ENCODE assay signal across 20 cellular contexts in genomic region chr10:5079306-5079830, GRCh38.
"Had no signal": no experiment of that assay in that cellular context is flagged by ENCODE, and none has a peak within 500 bp of the region (broad histone marks: within the 10 kb centered on the region; RNA-seq: fewer than 3 reads in every experiment).

No MANE protein-coding gene starts in this region.

- H3K27ac ChIP-seq: cardiac muscle cell, foreskin keratinocyte, left ventricle myocardium inferior, pancreas, sigmoid colon, spleen, thoracic aorta, upper lobe of left lung had no signal

- H3K9me3 Mint-ChIP-seq: effector memory CD8-positive, alpha-beta T cell; stimulated activated memory B cell treated with anti-CD40 and anti-IgM and Interleukin-4, amounts not matched to agents 10 μg/mL and 1 μg/mL and 100 μg/mL, for 72 hours; T-helper 2 cell treated with Interferon-gamma antibody and Interleukin-4, amounts not matched to agents 5 μg/mL and 100 μg/mL, for 36 hours had no signal

- H3K4me3 ChIP-seq: cardiac muscle cell, left ventricle myocardium inferior, pancreas, sigmoid colon, spleen, thoracic aorta, upper lobe of left lung had no signal

- DNase-seq: activated CD4-positive, alpha-beta T cell treated with anti-CD3 and anti-CD28 coated beads, Interleukin-2, amount 50 U/mL, for 4 hours; activated T-cell treated with anti-CD3 and anti-CD28 coated beads for 4 hours; dermis blood vessel endothelial cell; effector memory CD8-positive, alpha-beta T cell; hippocampal formation; islet precursor cell; left ventricle myocardium inferior; naive B cell; sigmoid colon; spleen; stimulated activated CD4-positive, alpha-beta T cell treated with anti-CD3 and anti-CD28 coated beads, Interleukin-4, amount 100 ng/mL, for 4 hours; upper lobe of left lung had no signal

- H3K27me3 ChIP-seq: cardiac muscle cell, foreskin keratinocyte, pancreas, sigmoid colon, spleen, upper lobe of left lung had no signal

- H3K36me3 Mint-ChIP-seq: activated naive CD8-positive, alpha-beta T cell; naive B cell; stimulated activated memory B cell treated with anti-CD40 and anti-IgM and Interleukin-4, amounts not matched to agents 10 μg/mL and 1 μg/mL and 100 μg/mL, for 72 hours had no signal

- H3K9me3 ChIP-seq: left ventricle myocardium inferior, pancreas, sigmoid colon, spleen, thoracic aorta, upper lobe of left lung had no signal

- H3K4me1 Mint-ChIP-seq: naive B cell; neural crest cell; stimulated activated memory B cell treated with anti-CD40 and anti-IgM and Interleukin-4, amounts not matched to agents 10 μg/mL and 1 μg/mL and 100 μg/mL, for 72 hours had no signal

- H3K4me1 ChIP-seq: left ventricle myocardium inferior, sigmoid colon, spleen, upper lobe of left lung had no signal

- H3K4me3 Mint-ChIP-seq: activated naive CD8-positive, alpha-beta T cell; effector memory CD8-positive, alpha-beta T cell; naive B cell; neural crest cell; stimulated activated memory B cell treated with anti-CD40 and anti-IgM and Interleukin-4, amounts not matched to agents 10 μg/mL and 1 μg/mL and 100 μg/mL, for 72 hours; T-helper 2 cell treated with Interferon-gamma antibody and Interleukin-4, amounts not matched to agents 5 μg/mL and 100 μg/mL, for 36 hours had no signal

- ATAC-seq: effector memory CD8-positive, alpha-beta T cell; stimulated activated memory B cell treated with anti-CD40 and anti-IgM and Interleukin-4, amounts not matched to agents 10 μg/mL and 1 μg/mL and 100 μg/mL, for 72 hours had no signal

- H3K27me3 Mint-ChIP-seq: activated naive CD8-positive, alpha-beta T cell; effector memory CD8-positive, alpha-beta T cell; naive B cell; stimulated activated memory B cell treated with anti-CD40 and anti-IgM and Interleukin-4, amounts not matched to agents 10 μg/mL and 1 μg/mL and 100 μg/mL, for 72 hours had no signal

- H3K36me3 ChIP-seq: cardiac muscle cell, left ventricle myocardium inferior, pancreas, sigmoid colon, spleen, thoracic aorta, upper lobe of left lung had no signal

- H3K27ac Mint-ChIP-seq: activated naive CD8-positive, alpha-beta T cell; effector memory CD8-positive, alpha-beta T cell; stimulated activated memory B cell treated with anti-CD40 and anti-IgM and Interleukin-4, amounts not matched to agents 10 μg/mL and 1 μg/mL and 100 μg/mL, for 72 hours; T-helper 2 cell treated with Interferon-gamma antibody and Interleukin-4, amounts not matched to agents 5 μg/mL and 100 μg/mL, for 36 hours had no signal
